ENCODE assay signal across 8 cellular contexts in the genomic region with DNA sequence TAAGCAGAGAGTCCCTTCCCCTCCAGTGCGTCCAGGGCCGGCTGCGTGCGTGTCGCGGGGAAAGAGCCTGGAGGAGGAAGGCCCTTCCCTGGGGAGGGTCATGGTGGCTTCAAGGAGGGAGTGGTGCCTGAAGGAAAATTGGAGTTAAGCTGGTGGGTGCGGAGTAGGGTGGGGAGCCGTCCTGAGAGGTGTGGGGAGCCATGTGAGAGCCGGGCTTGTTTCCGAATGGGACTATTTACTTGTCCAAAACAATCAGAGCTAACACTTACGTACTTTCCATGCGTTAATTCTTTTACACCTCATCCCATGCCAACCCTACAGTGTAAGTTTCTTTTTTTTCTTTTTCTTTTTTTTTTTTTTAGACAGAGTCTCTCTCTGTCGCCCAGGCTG. TPM values are rescaled to one million over a fixed set of nuclear protein-coding genes. Genes with fewer than 3 reads are reported as not detected.
A peak's percentile ranks its signal among the peaks of the same experiment; 100 is the strongest.
DNase-seq lines count a peak whose midpoint lies in the region; ATAC-seq, FAIRE-seq and TF ChIP-seq lines count a peak whose summit lies in the region.

No MANE protein-coding gene starts in this region.

- peak overlapping the region; percentile 93 for H3K27ac Mint-ChIP-seq in activated CD4-positive, alpha-beta T cell treated with anti-CD3 and anti-CD28 coated beads, Interleukin-2, amount 10 ng/mL, durations not matched to agents 7 days and 5 days

- H3K27ac ChIP-seq in GM12878 (ENCODE audit: control insufficient read depth, insufficient read depth) = peak overlapping the region; percentile 77
- H3K27ac ChIP-seq in right lobe of liver = peak overlapping the region; percentile 70 to 88 (median 83)
- peak overlapping the region; percentile 82 to 89 (median 88) for H3K27ac ChIP-seq in transverse colon

- TF ChIP-seq RAD21 in GM12878 (IDR thresholded peaks at IDR 0.05; ENCODE audit: insufficient read depth, low read depth, low read length) = no peak

- no peaks in the 10 kb centered on the region for H4K20me1 ChIP-seq in GM12878 (ENCODE audit: control insufficient read depth, insufficient read depth)

- no peaks in the 10 kb centered on the region for H3K27me3 Mint-ChIP-seq in activated CD4-positive, alpha-beta T cell treated with anti-CD3 and anti-CD28 coated beads, Interleukin-2, amount 10 ng/mL, durations not matched to agents 7 days and 5 days

- ATAC-seq in GM12878 (peak; percentile 61; the same call in 1 of the 3 replicates), right lobe of liver (peak; percentile 24 to 65 (median 60)), HG03565 (IDR thresholded peaks at IDR 0.05; ENCODE audit: unreplicated experiment) (no peak)

- TF ChIP-seq POLR2A in GM12878 (IDR thresholded peaks at IDR 0.05; ENCODE audit: low read depth, low read length) = no peak
- TF ChIP-seq POLR2A in right lobe of liver (IDR thresholded peaks at IDR 0.05) = no peak
- no peak for TF ChIP-seq POLR2A in transverse colon (IDR thresholded peaks at IDR 0.05)

- H3K9ac ChIP-seq in GM12878 (ENCODE audit: control insufficient read depth, insufficient read depth, low read length) = peak overlapping the region; percentile 89

- peak overlapping the region; percentile 88 for H3K4me2 ChIP-seq in GM12878 (ENCODE audit: control insufficient read depth, insufficient read depth)

- H3K27me3 ChIP-seq in GM12878 (replicated peaks in 1 of 2; ENCODE audit: control insufficient read depth in 2 of 2, insufficient read depth in 2 of 2, low read length in 1 of 2) = no peaks in the 10 kb centered on the region
- no peaks in the 10 kb centered on the region for H3K27me3 ChIP-seq in right lobe of liver
- H3K27me3 ChIP-seq in transverse colon = no peaks in the 10 kb centered on the region

- no peak for FAIRE-seq in GM12878 (lab: Jason Lieb, UNC)

- TF ChIP-seq CTCF in GM12878 (IDR thresholded peaks at IDR 0.05 in 2 of 3, conservative IDR thresholded peaks at IDR 0.05 in 1 of 3; ENCODE audit: control insufficient read depth in 2 of 3, extremely low read depth in 1 of 3, insufficient read depth in 1 of 3, low read depth in 3 of 3, low read length in 3 of 3) (no peak), right lobe of liver (IDR thresholded peaks at IDR 0.05) (no peak), transverse colon (IDR thresholded peaks at IDR 0.05) (no peak)

- CTCF ChIA-PET in activated CD4-positive, alpha-beta T cell treated with anti-CD3 and anti-CD28 coated beads, Interleukin-2, amount 10 ng/mL, durations not matched to agents 7 days and 5 days (lab: Charles Lee) = no interaction called here
- CTCF ChIA-PET in GM12878 (lab: Yijun Ruan, JAX) = interaction anchor here (0.7 kb wide), 1 partner anchor 365 kb away, joined by 3 read pairs; no protein-coding TSS in a partner anchor

- no peaks in the 10 kb centered on the region for H3K9me3 ChIP-seq in GM12878 (replicated peaks; ENCODE audit: control insufficient read depth, insufficient read depth, low read length)
- H3K9me3 ChIP-seq in right lobe of liver = no peaks in the 10 kb centered on the region
- H3K9me3 ChIP-seq in transverse colon = no peaks in the 10 kb centered on the region

- DNase-seq in activated CD4-positive, alpha-beta T cell treated with anti-CD3 and anti-CD28 coated beads, Interleukin-2, amount 10 ng/mL, durations not matched to agents 7 days and 5 days = no peak
- DNase-seq in activated CD4-positive, alpha-beta T cell treated with anti-CD3 and anti-CD28 coated beads for 4 hours = no peak
- DNase-seq in HuH-7.5 (ENCODE audit: low spot score) (peak; percentile 69), GM12878 (ENCODE audit: low read depth, low spot score) (no peak), right lobe of liver (no peak), transverse colon (peak; percentile 47), SKM-1 treated with dmso at 0.1 percent for 144 hours (lab: John Stamatoyannopoulos, UW; ENCODE audit: unreplicated experiment) (no peak)

- POLR2A ChIA-PET in activated CD4-positive, alpha-beta T cell treated with anti-CD3 and anti-CD28 coated beads, Interleukin-2, amount 10 ng/mL, durations not matched to agents 7 days and 5 days (lab: Charles Lee) = interaction anchor here (0.5 kb wide), 1 partner anchor 59 kb away, joined by 3 read pairs; no protein-coding TSS in a partner anchor
- POLR2A ChIA-PET in GM12878 (lab: Charles Lee) = interaction anchor here (0.6 to 1.0 kb wide), 3 partner anchors 62 to 148 kb away, joined by 3 to 6 read pairs (median 4); partner anchors contain the start of gene TPCN2

- H3K79me2 ChIP-seq in GM12878 (ENCODE audit: control insufficient read depth, insufficient read depth, low read length) = peaks cover 45% of the 10 kb centered on the region

- WGBS in GM12878 (ENCODE audit: insufficient coverage, insufficient replicate concordance, low lambda C conversion rate, missing lambda C conversion rate) = 7% methylated on average over 13 of the region's 13 CpGs
- 0% methylated on average over 6 of the region's 13 CpGs for WGBS in right lobe of liver (ENCODE audit: insufficient coverage, low coverage, low lambda C conversion rate, missing lambda C conversion rate)
- WGBS in transverse colon (ENCODE audit: low coverage in 1 of 2), 2 donors = 0 to 5% methylated on average over 6 to 11 of the region's 13 CpGs

- TF ChIP-seq EP300 in GM12878 (IDR thresholded peaks at IDR 0.05; ENCODE audit: borderline replicate concordance in 1 of 2, control insufficient read depth in 1 of 2, low read depth in 2 of 2, low read length in 2 of 2) (no peak), transverse colon (IDR thresholded peaks at IDR 0.05; ENCODE audit: low read depth) (no peak)

- H3K9me3 Mint-ChIP-seq in activated CD4-positive, alpha-beta T cell treated with anti-CD3 and anti-CD28 coated beads, Interleukin-2, amount 10 ng/mL, durations not matched to agents 7 days and 5 days = no peaks in the 10 kb centered on the region

- in situ Hi-C loops in GM12878 (cut with MboI) (no loop called here), transverse colon (cut with MboI; ENCODE audit: low pct_ligation_motif_present in 1 of 4, low pct_unique_long_range_greater_than_20kb in 1 of 4, low sequenced_read_pairs in 3 of 4) (no loop called here)

- H3K4me1 Mint-ChIP-seq in activated CD4-positive, alpha-beta T cell treated with anti-CD3 and anti-CD28 coated beads, Interleukin-2, amount 10 ng/mL, durations not matched to agents 7 days and 5 days = peaks cover 38% of the 10 kb centered on the region

- peak overlapping the region; percentile 95 for H2AFZ ChIP-seq in GM12878 (ENCODE audit: control insufficient read depth, low read depth, low read length)

- intact Hi-C loops in GM12878 (cut with micrococcal nuclease; ENCODE audit: unreplicated experiment) = loop anchor here (5.0 kb wide), 1 partner anchor 148 kb away; no protein-coding TSS in a partner anchor
- intact Hi-C loops in right lobe of liver (cut with DNase I) = no loop called here
- intact Hi-C loops in transverse colon (cut with DNase I; ENCODE audit: low total_unique reads) = no loop called here

- no TSS peak for BruUV-seq in GM12878 (replicated peaks; lab: Mats Ljungman, UMichigan)

- SMC1A ChIA-PET in GM12878 (lab: Charles Lee; ENCODE audit: uncharacterized antibody, unreplicated experiment) = no interaction called here

- peaks cover 21% of the 10 kb centered on the region for H3K36me3 Mint-ChIP-seq in activated CD4-positive, alpha-beta T cell treated with anti-CD3 and anti-CD28 coated beads, Interleukin-2, amount 10 ng/mL, durations not matched to agents 7 days and 5 days (ENCODE audit: low read depth)

- H3K4me3 ChIP-seq in GM12878 (peak overlapping the region; percentile 100), right lobe of liver (peak overlapping the region; percentile 83 to 99 (median 98)), transverse colon (peak overlapping the region; percentile 78 to 89 (median 84))

- H3K4me1 ChIP-seq in GM12878 (ENCODE audit: control insufficient read depth, insufficient read depth, low read length) (peaks cover 11% of the 10 kb centered on the region), right lobe of liver (peaks cover 0 to 24% (median 10%) of the 10 kb centered on the region in 4 donors), transverse colon (peaks cover 6 to 28% (median 21%) of the 10 kb centered on the region in 4 donors)

- peaks cover 2 to 13% of the 10 kb centered on the region in 2 experiments; a peak in 3 of 4 replicates for H3K36me3 ChIP-seq in GM12878 (ENCODE audit: control insufficient read depth in 2 of 2, insufficient read depth in 2 of 2, low read length in 1 of 2)
- peaks cover 0 to 29% (median 11%) of the 10 kb centered on the region in 4 donors for H3K36me3 ChIP-seq in right lobe of liver
- H3K36me3 ChIP-seq in transverse colon = peaks cover 0 to 19% (median 9%) of the 10 kb centered on the region in 4 donors

- peak overlapping the region; percentile 91 for H3K4me3 Mint-ChIP-seq in activated CD4-positive, alpha-beta T cell treated with anti-CD3 and anti-CD28 coated beads, Interleukin-2, amount 10 ng/mL, durations not matched to agents 7 days and 5 days

- RAD21 ChIA-PET in GM12878 (lab: Charles Lee; ENCODE audit: unreplicated experiment) = no interaction called here

RNA-seq across cellular contexts. Expression of gene IGHMBP2, which starts 0.8 kb away (rescaled TPM):
- total RNA-seq in activated CD4-positive, alpha-beta T cell treated with anti-CD3 and anti-CD28 coated beads, Interleukin-2, amount 10 ng/mL, durations not matched to agents 7 days and 5 days = 10 to 100 TPM; 23.9 to 28.3 TPM
- total RNA-seq in GM12878 (2013; cell fraction: nucleolus; rRNA removed) = 29.3 and 43.7 TPM in 2 replicates
- total RNA-seq in GM12878 (2014; rRNA removed) (7.5 and 7.8 TPM in 2 replicates), GM12878 (2014; rRNA removed; fragmentation: Illumina TruSeq; extraction: Trizol) (6.3 and 7.4 TPM in 2 replicates), GM12878 (2021) (17.1 and 20.1 TPM in 2 replicates), right lobe of liver (10 to 100 TPM in 4 of 6 experiments, 1 to 10 TPM in 2; 5.8 to 21.2 (median 11.5) TPM), transverse colon (100 to 1,000 TPM in 2 of 4 donors, 10 to 100 TPM in 2; 25.2 to 195 (median 111) TPM)
- 3.4 TPM for polyA plus RNA-seq in GM12878 (2011; ENCODE audit: low read depth)
- polyA plus RNA-seq in GM12878 (2011; rRNA removed) (7.6 and 12.8 TPM in 2 replicates), GM12878 (2014; fragmentation: Illumina TruSeq; extraction: Trizol) (5.7 and 9.8 TPM in 2 replicates), GM12878 (2014; fragmentation: Nextera tagmentation; extraction: Ambion mirVana) (1 to 10 TPM; 1.4 to 1.6 TPM), GM12878 (2014; rRNA removed) (13.4 and 13.9 TPM in 2 replicates), GM12878 (2016; fragmentation: Nextera tagmentation; extraction: Ambion mirVana) (10 to 100 TPM; 12.6 to 13.2 TPM)
- polyA plus RNA-seq in GM12878 (2011; cell fraction: cytosol; rRNA removed) = 8.4 and 10.5 TPM in 2 replicates
- polyA plus RNA-seq in GM12878 (2011; cell fraction: nucleus; rRNA removed) = 56.2 and 70.0 TPM in 2 replicates
- 6.9 and 7.0 TPM in 2 replicates for polyA plus RNA-seq in GM12878 (2012)
- polyA minus RNA-seq in GM12878 (2011; rRNA and poly(A)+ RNA removed) = 9.9 and 13.0 TPM in 2 replicates
- polyA minus RNA-seq in GM12878 (2011; cell fraction: cytosol; rRNA and poly(A)+ RNA removed) = 5.6 and 6.4 TPM in 2 replicates
- 19.2 and 31.2 TPM in 2 replicates for polyA minus RNA-seq in GM12878 (2011; cell fraction: nucleus; rRNA and poly(A)+ RNA removed)

RNA-seq across cellular contexts. Expression of gene MRPL21, which starts 0.8 kb away (rescaled TPM):
- total RNA-seq in activated CD4-positive, alpha-beta T cell treated with anti-CD3 and anti-CD28 coated beads, Interleukin-2, amount 10 ng/mL, durations not matched to agents 7 days and 5 days = 10 to 100 TPM; 56.8 to 61.8 TPM
- 18.4 and 19.7 TPM in 2 replicates for total RNA-seq in GM12878 (2013; cell fraction: nucleolus; rRNA removed)
- total RNA-seq in GM12878 (2014; rRNA removed) (113 and 127 TPM in 2 replicates), GM12878 (2014; rRNA removed; fragmentation: Illumina TruSeq; extraction: Trizol) (92.1 and 102 TPM in 2 replicates), GM12878 (2021) (96.5 and 102 TPM in 2 replicates), right lobe of liver (10 to 100 TPM; 18.8 to 50.4 (median 26.0) TPM), transverse colon (100 to 1,000 TPM in 1 of 4 donors, 10 to 100 TPM in 2, 1 to 10 TPM in 1; 9.0 to 121 (median 52.8) TPM)
- polyA plus RNA-seq in GM12878 (2011; ENCODE audit: low read depth) = 31.3 TPM
- polyA plus RNA-seq in GM12878 (2011; rRNA removed) (85.8 and 131 TPM in 2 replicates), GM12878 (2014; fragmentation: Illumina TruSeq; extraction: Trizol) (69.3 and 86.6 TPM in 2 replicates), GM12878 (2014; fragmentation: Nextera tagmentation; extraction: Ambion mirVana) (100 to 1,000 TPM; 194 to 283 TPM), GM12878 (2014; rRNA removed) (129 and 140 TPM in 2 replicates), GM12878 (2016; fragmentation: Nextera tagmentation; extraction: Ambion mirVana) (100 to 1,000 TPM; 247 to 256 TPM)
- polyA plus RNA-seq in GM12878 (2011; cell fraction: cytosol; rRNA removed) = 75.5 and 105 TPM in 2 replicates
- polyA plus RNA-seq in GM12878 (2011; cell fraction: nucleus; rRNA removed) = 58.2 and 61.3 TPM in 2 replicates
- 70.0 and 75.5 TPM in 2 replicates for polyA plus RNA-seq in GM12878 (2012)
- polyA minus RNA-seq in GM12878 (2011; rRNA and poly(A)+ RNA removed) = 37.8 and 45.4 TPM in 2 replicates
- 17.0 and 25.8 TPM in 2 replicates for polyA minus RNA-seq in GM12878 (2011; cell fraction: cytosol; rRNA and poly(A)+ RNA removed)
- polyA minus RNA-seq in GM12878 (2011; cell fraction: nucleus; rRNA and poly(A)+ RNA removed) = 24.1 and 43.1 TPM in 2 replicates

Comparison
In these comparisons a context has a peak if more than half of its experiments do, and no peak if none do; other contexts are left out.
1. DNase-seq: peak in HuH-7.5 (single experiment) and transverse colon (single experiment); none in activated CD4-positive, alpha-beta T cell treated with anti-CD3 and anti-CD28 coated beads, Interleukin-2, amount 10 ng/mL, durations not matched to agents 7 days and 5 days (single experiment), activated CD4-positive, alpha-beta T cell treated with anti-CD3 and anti-CD28 coated beads for 4 hours (0 of 2), GM12878 (single experiment), right lobe of liver (0 of 3) and SKM-1 treated with dmso at 0.1 percent for 144 hours (single experiment).
2. Peak in every context shown above with its lines, with median percentiles within 50 percentile points of each other: H3K27ac ChIP-seq and H3K4me3 ChIP-seq.